14 cellular contexts compared by ENCODE assay signal in genomic region chr3:19384868-19385267, GRCh38.
"Had no signal": no experiment of that assay in that cellular context is flagged by ENCODE, and none has a peak within 500 bp of the region (broad histone marks: within the 10 kb centered on the region; RNA-seq: fewer than 3 reads in every experiment).

No MANE protein-coding gene starts in this region.

- FAIRE-seq: astrocyte, bronchial epithelial cell had no signal

- ATAC-seq: effector memory CD8-positive, alpha-beta T cell; foreskin keratinocyte; natural killer cell had no signal

- H3K4me1 Mint-ChIP-seq: natural killer cell had no signal

- H3K27me3 Mint-ChIP-seq: effector memory CD8-positive, alpha-beta T cell had no signal

- H3K27ac Mint-ChIP-seq: activated naive CD4-positive, alpha-beta T cell treated with anti-CD3 and anti-CD28 coated beads for 36 hours; activated T-helper 2 cell treated with anti-CD3 and anti-CD28 coated beads, Interferon-gamma antibody, Interleukin-2, Interleukin-4, amounts not matched to agents 10 μg/mL and 5 μg/mL and 100 μg/mL, durations not matched to agents 14 hours and 24 hours and 36 hours; effector memory CD8-positive, alpha-beta T cell; natural killer cell had no signal

- H3K9me3 Mint-ChIP-seq: activated naive CD4-positive, alpha-beta T cell treated with anti-CD3 and anti-CD28 coated beads for 36 hours; activated T-helper 2 cell treated with anti-CD3 and anti-CD28 coated beads, Interferon-gamma antibody, Interleukin-2, Interleukin-4, amounts not matched to agents 10 μg/mL and 5 μg/mL and 100 μg/mL, durations not matched to agents 14 hours and 24 hours and 36 hours; natural killer cell had no signal

- H3K4me3 Mint-ChIP-seq: activated naive CD4-positive, alpha-beta T cell treated with anti-CD3 and anti-CD28 coated beads for 36 hours; effector memory CD8-positive, alpha-beta T cell; natural killer cell had no signal

- H3K36me3 Mint-ChIP-seq: natural killer cell had no signal

- DNase-seq: activated CD4-positive, alpha-beta T cell treated with anti-CD3 and anti-CD28 coated beads, Interleukin-2, amount 50 U/mL, for 48 hours; activated CD4-positive, CD25-positive, alpha-beta regulatory T cell treated with anti-CD3 and anti-CD28 coated beads, Interleukin-2, amount 50 U/mL, for 72 hours; activated naive CD4-positive, alpha-beta T cell treated with anti-CD3 and anti-CD28 coated beads for 36 hours; dermis blood vessel endothelial cell; effector memory CD8-positive, alpha-beta T cell; foreskin keratinocyte; kidney glomerular epithelial cell; mesendoderm; natural killer cell; stimulated activated CD4-positive, alpha-beta T cell treated with anti-CD3 and anti-CD28 coated beads, Interleukin-12 subunit alpha, Interleukin-12 subunit beta, amount 100 ng/mL, for 4 hours; stimulated activated CD4-positive, alpha-beta T cell treated with anti-CD3 and anti-CD28 coated beads, Interleukin-2, amount 100 ng/mL, for 24 hours had no signal
